ENCODE assay signal across 1 cellular context in genomic region chr11:74950374-74950969, GRCh38.
A peak's percentile ranks its signal among the peaks of the same experiment; 100 is the strongest.
TF ChIP-seq lines count a peak whose summit lies in the region.

No MANE protein-coding gene starts in this region.

TF ChIP-seq in GM12878, 131 proteins besides CTCF, POLR2A, EP300 and RAD21:
- TF ChIP-seq PAX8 (IDR thresholded peaks at IDR 0.05) (peak; percentile 97), PAX5 (IDR thresholded peaks at IDR 0.05; ENCODE audit: borderline replicate concordance, low read depth, low read length) (peak; percentile 99), ATF2 (IDR thresholded peaks at IDR 0.05; ENCODE audit: low read length) (no peak; the same call in 1 of the 2 replicates), RUNX3 (IDR thresholded peaks at IDR 0.05; ENCODE audit: low read length) (peak; percentile 41)
